In the genomic region with DNA sequence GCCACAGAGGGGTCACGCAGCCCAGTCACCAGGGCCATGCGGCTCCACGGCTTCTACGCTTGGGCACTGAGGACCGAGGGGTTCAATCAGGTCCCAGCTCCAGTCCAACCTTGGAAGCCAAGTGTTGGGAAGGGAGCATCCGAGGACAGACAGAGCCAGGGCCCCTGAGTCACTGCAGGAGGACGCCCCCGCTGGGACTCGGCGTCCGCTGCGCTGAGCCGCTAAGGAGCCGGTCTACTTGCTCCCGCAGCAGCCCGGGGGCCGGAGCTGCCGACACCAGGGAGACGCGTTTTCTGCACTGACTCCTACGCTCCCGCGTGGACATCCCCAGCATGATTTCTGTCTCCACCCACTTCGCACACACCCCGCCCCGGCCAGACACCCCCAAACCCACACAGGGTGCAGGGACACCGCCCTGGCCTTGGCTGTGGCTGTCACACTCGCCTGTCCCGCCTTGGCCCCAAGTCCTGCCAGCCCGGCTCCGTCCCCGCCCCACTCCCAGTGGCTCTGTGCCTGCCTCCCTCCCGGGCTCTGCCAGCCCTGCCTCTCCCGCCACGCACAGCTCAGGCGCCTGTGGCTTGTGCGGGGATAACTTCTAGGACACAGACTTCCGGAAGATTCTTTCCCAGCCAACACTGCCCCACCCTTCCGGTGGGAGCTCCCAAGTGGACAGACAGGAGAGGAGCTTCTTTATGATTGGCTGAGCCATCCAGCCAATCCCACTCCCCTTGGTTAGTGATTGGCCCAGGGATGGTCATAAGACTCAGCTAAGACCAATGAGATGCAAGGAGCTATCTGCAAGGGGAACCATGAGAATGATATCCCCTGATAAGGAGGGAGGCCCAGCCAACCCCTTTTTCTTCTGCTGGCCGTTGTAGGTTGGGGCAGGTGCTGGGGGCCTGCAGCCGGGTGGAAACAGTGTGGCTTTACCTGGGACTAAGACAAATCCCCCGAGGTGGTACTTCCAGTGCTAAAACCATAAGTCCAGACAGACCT, we compare ENCODE assay signal across 22 cellular contexts.
"Had no signal": no experiment of that assay in that cellular context is flagged by ENCODE, and none has a peak within 500 bp of the region (broad histone marks: within the 10 kb centered on the region; RNA-seq: fewer than 3 reads in every experiment).

No MANE protein-coding gene starts in this region.

- H3K27me3 Mint-ChIP-seq: activated naive CD8-positive, alpha-beta T cell treated with anti-CD3 and anti-CD28 coated beads, Interleukin-2, amount 10 ng/mL, durations not matched to agents 7 days and 5 days had no signal

- H3K27ac ChIP-seq: coronary artery, epithelial cell of prostate, lower lobe of right lung, sigmoid colon, thoracic aorta, upper lobe of left lung, WERI-Rb-1 had no signal

- H3K36me3 Mint-ChIP-seq: activated naive CD8-positive, alpha-beta T cell treated with anti-CD3 and anti-CD28 coated beads, Interleukin-2, amount 10 ng/mL, durations not matched to agents 7 days and 5 days; naive B cell; stimulated activated naive B cell treated with anti-CD40 and anti-IgM and Interleukin-4, amounts not matched to agents 10 μg/mL and 1 μg/mL and 100 μg/mL, for 72 hours had no signal

- DNase-seq: activated CD4-positive, alpha-beta T cell treated with anti-CD3 and anti-CD28 coated beads for 1 hour; activated CD4-positive, alpha-beta T cell treated with anti-CD3 and anti-CD28 coated beads, Interleukin-2, amount 50 U/mL, for 1 hour; activated CD8-positive, alpha-beta memory T cell treated with anti-CD3 and anti-CD28 coated beads for 24 hours; activated effector memory CD4-positive, alpha-beta T cell treated with Interleukin-2 at 50 U/mL for 16 hours; activated naive CD8-positive, alpha-beta T cell treated with anti-CD3 and anti-CD28 coated beads, Interleukin-2, amount 10 ng/mL, durations not matched to agents 7 days and 5 days; amniotic stem cell; cerebellar nuclear complex; kidney; lower lobe of right lung; mesendoderm; naive B cell; sigmoid colon; stimulated activated naive B cell treated with anti-CD40 and anti-IgM and Interleukin-4, amounts not matched to agents 10 μg/mL and 1 μg/mL and 100 μg/mL, for 72 hours; WERI-Rb-1 had no signal

- H3K36me3 ChIP-seq: lower lobe of right lung, sigmoid colon, thoracic aorta, upper lobe of left lung, WERI-Rb-1 had no signal

- H3K4me3 ChIP-seq: coronary artery, lower lobe of right lung, sigmoid colon, smooth muscle cell, thoracic aorta, upper lobe of left lung had no signal

- H3K4me1 ChIP-seq: lower lobe of right lung, sigmoid colon, upper lobe of left lung had no signal

- H3K27ac Mint-ChIP-seq: activated T-cell treated with anti-CD3 and anti-CD28 coated beads, Interleukin-2, amount 50 U/mL, for 72 hours; stimulated activated naive B cell treated with anti-CD40 and anti-IgM and Interleukin-4, amounts not matched to agents 10 μg/mL and 1 μg/mL and 100 μg/mL, for 72 hours had no signal

- H3K9me3 ChIP-seq: lower lobe of right lung, sigmoid colon, thoracic aorta had no signal

- H3K4me3 Mint-ChIP-seq: activated naive CD4-positive, alpha-beta T cell treated with anti-CD3 and anti-CD28 coated beads for 36 hours; activated naive CD8-positive, alpha-beta T cell treated with anti-CD3 and anti-CD28 coated beads, Interleukin-2, amount 10 ng/mL, durations not matched to agents 7 days and 5 days; naive B cell; neural crest cell; stimulated activated naive B cell treated with anti-CD40 and anti-IgM and Interleukin-4, amounts not matched to agents 10 μg/mL and 1 μg/mL and 100 μg/mL, for 72 hours had no signal

- H3K27me3 ChIP-seq: upper lobe of left lung had no signal

- H3K9me3 Mint-ChIP-seq: neural crest cell had no signal
